8 cellular contexts compared by ENCODE assay signal in the genomic region with DNA sequence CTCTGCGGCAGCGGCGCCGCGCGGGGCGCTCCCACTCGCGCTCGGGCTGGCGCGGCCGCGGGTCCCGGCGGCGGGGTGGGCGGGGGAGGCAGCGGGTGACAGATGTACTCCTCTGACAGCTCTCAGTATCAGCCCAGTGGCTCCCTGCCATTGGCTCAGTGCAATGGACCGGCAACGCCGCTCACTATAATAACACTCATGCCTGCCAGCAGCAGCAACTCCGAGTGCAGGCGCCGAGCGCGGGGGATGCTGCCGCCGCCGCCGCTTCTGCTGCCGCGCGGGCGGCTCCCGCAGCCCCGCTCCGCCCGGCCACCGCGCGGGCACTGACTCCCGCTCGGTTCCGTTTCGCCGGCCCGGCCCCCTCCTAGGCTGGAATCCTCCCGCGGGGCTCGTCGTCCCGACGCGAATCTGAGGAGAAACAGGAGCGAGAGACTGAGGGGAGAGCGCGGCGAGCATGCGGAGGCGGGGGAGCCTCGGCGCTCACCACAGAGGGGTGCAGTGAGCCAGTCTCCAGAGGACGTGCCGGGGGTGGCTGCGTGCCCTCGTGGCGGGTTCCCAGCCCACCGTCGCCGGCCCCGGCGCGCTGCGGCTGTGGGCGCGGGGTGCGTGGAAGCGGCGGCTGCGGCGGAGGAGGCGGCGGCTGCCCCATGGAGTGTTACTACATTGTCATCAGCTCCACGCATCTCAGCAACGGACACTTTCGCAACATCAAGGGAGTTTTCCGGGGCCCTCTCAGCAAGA. TPM values are rescaled to one million over a fixed set of nuclear protein-coding genes. Genes with fewer than 3 reads are reported as not detected.
DNase-seq lines count a peak whose midpoint lies in the region; ATAC-seq and TF ChIP-seq lines count a peak whose summit lies in the region.

ZNF804A (plus strand) TSS at position 217 of the 741 bp plus-strand sequence; CDS start at position 648, 431 bp downstream.

- POLR2A ChIA-PET in CD4-positive, alpha-beta T cell (lab: Charles Lee), result no interaction called here
- POLR2A ChIA-PET in activated CD8-positive, alpha-beta T cell treated with anti-CD3 and anti-CD28 coated beads for 36 hours (lab: Charles Lee), result no interaction called here

- H3K4me3 ChIP-seq in fibroblast of the aortic adventitia (ENCODE audit: low read depth, low read length), result peak within 1 kb of the TSS; percentile 77
- H3K4me3 ChIP-seq in vagina, result peak within 1 kb of the TSS; percentile 52 to 80

- H3K9me3 ChIP-seq in CD4-positive, alpha-beta T cell (ENCODE audit: control insufficient read depth, low read length), result no peaks in the 10 kb centered on the region
- H3K9me3 ChIP-seq in vagina, result no peaks in the 10 kb centered on the region

- H3K4me1 ChIP-seq in vagina, result peaks cover 11% of the 10 kb centered on the region

- TF ChIP-seq CTCF in CD4-positive, alpha-beta T cell (IDR thresholded peaks at IDR 0.05), result no peak
- TF ChIP-seq CTCF in activated CD8-positive, alpha-beta T cell treated with anti-CD3 and anti-CD28 coated beads for 36 hours (IDR thresholded peaks at IDR 0.05), result no peak
- no peak for TF ChIP-seq CTCF in fibroblast of the aortic adventitia (IDR thresholded peaks at IDR 0.05; ENCODE audit: insufficient read depth, low read length)
- TF ChIP-seq CTCF in vagina (IDR thresholded peaks at IDR 0.05), result no peak

- intact Hi-C loops in CD4-positive, alpha-beta T cell (cut with DNase I, micrococcal nuclease), result no loop called here
- intact Hi-C loops in activated CD8-positive, alpha-beta T cell treated with anti-CD3 and anti-CD28 coated beads for 36 hours (cut with micrococcal nuclease), result no loop called here
- intact Hi-C loops in vagina (cut with DNase I), result no loop called here

- no peak for DNase-seq in CD4-positive, alpha-beta T cell
- DNase-seq in NCI-H2196 (lab: John Stamatoyannopoulos, UW; ENCODE audit: unreplicated experiment) (peak; percentile 70), fibroblast of the aortic adventitia (ENCODE audit: low read depth) (peak; percentile 61), naive B cell (peak; percentile 60), vagina (ENCODE audit: extremely low spot score in 2 of 2) (no peak)
- peak; percentile 23 for DNase-seq in activated CD8-positive, alpha-beta T cell treated with anti-CD3 and anti-CD28 coated beads for 36 hours

- H3K27me3 ChIP-seq in CD4-positive, alpha-beta T cell (ENCODE audit: control insufficient read depth, insufficient read depth, low read length), result peaks cover 39% of the 10 kb centered on the region
- no peaks in the 10 kb centered on the region for H3K27me3 ChIP-seq in vagina

- H3K27ac ChIP-seq in CD4-positive, alpha-beta T cell (ENCODE audit: low read depth, low read length), result no peak within 1 kb of the TSS
- peak within 1 kb of the TSS; percentile 73 for H3K27ac ChIP-seq in vagina

- H3K27ac Mint-ChIP-seq in CD4-positive, alpha-beta T cell, result no peak within 1 kb of the TSS
- H3K27ac Mint-ChIP-seq in activated CD8-positive, alpha-beta T cell treated with anti-CD3 and anti-CD28 coated beads for 36 hours, result no peak within 1 kb of the TSS
- peak within 1 kb of the TSS in 5 of 6 donors; percentile 47 to 80 (median 71) for H3K27ac Mint-ChIP-seq in naive B cell

- H3K27me3 Mint-ChIP-seq in CD4-positive, alpha-beta T cell, result peaks cover 55% of the 10 kb centered on the region
- H3K27me3 Mint-ChIP-seq in activated CD8-positive, alpha-beta T cell treated with anti-CD3 and anti-CD28 coated beads for 36 hours, result peaks cover 35% of the 10 kb centered on the region
- peaks cover 19 to 38% (median 28%) of the 10 kb centered on the region in 3 donors for H3K27me3 Mint-ChIP-seq in naive B cell

- H3K36me3 Mint-ChIP-seq in CD4-positive, alpha-beta T cell (ENCODE audit: low read depth), result no peaks in the 10 kb centered on the region
- no peaks in the 10 kb centered on the region for H3K36me3 Mint-ChIP-seq in activated CD8-positive, alpha-beta T cell treated with anti-CD3 and anti-CD28 coated beads for 36 hours (ENCODE audit: low read depth)
- no peaks in the 10 kb centered on the region for H3K36me3 Mint-ChIP-seq in naive B cell

- CTCF ChIA-PET in CD4-positive, alpha-beta T cell (lab: Charles Lee), result interaction anchor here (0.6 kb wide), 1 partner anchor 721 kb away, joined by 5 read pairs; no protein-coding TSS in a partner anchor
- CTCF ChIA-PET in activated CD8-positive, alpha-beta T cell treated with anti-CD3 and anti-CD28 coated beads for 36 hours (lab: Charles Lee), result no interaction called here

- H3K9me3 Mint-ChIP-seq in CD4-positive, alpha-beta T cell, result no peaks in the 10 kb centered on the region
- H3K9me3 Mint-ChIP-seq in activated CD8-positive, alpha-beta T cell treated with anti-CD3 and anti-CD28 coated beads for 36 hours, result no peaks in the 10 kb centered on the region
- peaks cover 0 to 8% (median 0%) of the 10 kb centered on the region in 7 donors for H3K9me3 Mint-ChIP-seq in naive B cell

- peak; percentile 41 for ATAC-seq in CD4-positive, alpha-beta T cell (ENCODE audit: poor library complexity)
- peak; percentile 67 for ATAC-seq in GM18873 (IDR thresholded peaks at IDR 0.05; ENCODE audit: low FRiP score, unreplicated experiment)
- ATAC-seq in HG02981 (IDR thresholded peaks at IDR 0.05; ENCODE audit: unreplicated experiment), result peak; percentile 87
- ATAC-seq in activated CD8-positive, alpha-beta T cell treated with anti-CD3 and anti-CD28 coated beads for 36 hours, result peak; percentile 53
- ATAC-seq in naive B cell (ENCODE audit: low read depth in 2 of 2), result peak; percentile 80 to 83

- peaks cover 9% of the 10 kb centered on the region for H3K4me1 Mint-ChIP-seq in CD4-positive, alpha-beta T cell (ENCODE audit: low read depth)
- peaks cover 8% of the 10 kb centered on the region for H3K4me1 Mint-ChIP-seq in activated CD8-positive, alpha-beta T cell treated with anti-CD3 and anti-CD28 coated beads for 36 hours (ENCODE audit: low read depth)
- H3K4me1 Mint-ChIP-seq in naive B cell, result peaks cover 24 to 27% (median 25%) of the 10 kb centered on the region in 3 donors

- TF ChIP-seq POLR2A in vagina (IDR thresholded peaks at IDR 0.05), result no peak

- H3K36me3 ChIP-seq in vagina, result no peaks in the 10 kb centered on the region

- H3K4me3 Mint-ChIP-seq in CD4-positive, alpha-beta T cell, result peak within 1 kb of the TSS; percentile 54
- peak within 1 kb of the TSS; percentile 44 for H3K4me3 Mint-ChIP-seq in activated CD8-positive, alpha-beta T cell treated with anti-CD3 and anti-CD28 coated beads for 36 hours
- peak within 1 kb of the TSS; percentile 66 to 91 (median 84) for H3K4me3 Mint-ChIP-seq in naive B cell

RNA-seq across cellular contexts. Expression of gene ZNF804A, which starts in this region (rescaled TPM):
- not detected for total RNA-seq in CD4-positive, alpha-beta T cell
- not detected for total RNA-seq in activated CD8-positive, alpha-beta T cell treated with anti-CD3 and anti-CD28 coated beads for 36 hours
- total RNA-seq in fibroblast of the aortic adventitia (ENCODE audit: low replicate concordance), result 4.7 and 12.9 TPM in 2 replicates
- polyA plus RNA-seq in naive B cell (ENCODE audit: low read depth in 6 of 6), result under 1 TPM in 4 of 6 donors, not detected in 2; 0.19 to 0.40 (median 0.30) TPM
- 1.2 TPM for total RNA-seq in vagina

Comparison
In these comparisons a context has a peak if more than half of its experiments do, and no peak if none do; other contexts are left out.
1. Peak in ATAC-seq in CD4-positive, alpha-beta T cell; RNA of the gene not detected or under 1 TPM.
2. Peak in DNase-seq and ATAC-seq in activated CD8-positive, alpha-beta T cell treated with anti-CD3 and anti-CD28 coated beads for 36 hours; RNA of the gene not detected or under 1 TPM.
3. Peak in DNase-seq and ATAC-seq in naive B cell; RNA of the gene not detected or under 1 TPM.
4. DNase-seq: peak in NCI-H2196 (single experiment) and fibroblast of the aortic adventitia (single experiment); none in CD4-positive, alpha-beta T cell (0 of 10) and vagina (0 of 2).
5. H3K27ac Mint-ChIP-seq: peak in naive B cell (5 of 6); none in CD4-positive, alpha-beta T cell (single experiment) and activated CD8-positive, alpha-beta T cell treated with anti-CD3 and anti-CD28 coated beads for 36 hours (single experiment).
6. Peak in every context shown above with its lines, with median percentiles within 50 percentile points of each other: ATAC-seq and H3K4me3 Mint-ChIP-seq.